ENCODE assay signal across 28 cellular contexts in the genomic region with DNA sequence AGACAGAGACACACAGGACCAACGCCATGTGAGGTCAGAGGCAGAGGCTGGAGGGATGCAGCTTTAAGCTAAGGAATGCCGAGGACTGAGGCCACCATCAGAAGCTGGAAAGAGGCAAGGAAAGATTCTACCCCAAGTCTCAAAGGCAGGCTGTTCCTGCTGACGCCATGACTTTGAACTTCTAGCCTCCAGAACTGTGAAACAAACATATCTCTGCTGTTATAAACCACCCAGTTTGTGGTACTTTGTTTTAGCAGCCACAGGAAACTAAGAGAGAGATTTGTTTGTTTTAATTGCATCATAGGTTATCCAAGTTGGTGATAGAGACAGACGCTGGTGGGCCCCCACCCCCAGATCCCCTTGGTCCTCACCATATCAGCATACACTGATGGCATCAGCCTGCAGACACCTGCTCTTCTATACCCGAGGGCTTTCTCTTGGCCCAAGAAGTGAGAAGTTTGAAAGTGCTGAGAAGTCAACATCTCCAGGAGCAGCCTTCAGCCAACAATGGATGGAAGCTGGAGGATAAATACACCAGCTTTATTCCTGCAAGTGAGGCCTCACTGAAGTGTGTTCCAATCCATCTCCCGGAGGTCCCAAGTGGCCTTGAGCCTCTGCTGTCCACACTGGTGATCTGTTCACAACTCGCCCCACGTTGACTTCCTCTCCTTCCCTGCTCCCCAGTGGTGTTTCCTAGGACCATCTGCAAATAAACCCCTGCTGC.
"Had no signal": no experiment of that assay in that cellular context is flagged by ENCODE, and none has a peak within 500 bp of the region (broad histone marks: within the 10 kb centered on the region; RNA-seq: fewer than 3 reads in every experiment).

No MANE protein-coding gene starts in this region.

- H3K9me3 Mint-ChIP-seq: activated CD4-positive, alpha-beta T cell treated with anti-CD3 and anti-CD28 coated beads, Interleukin-2, amount 10 ng/mL, durations not matched to agents 24 days and 14 days; activated naive CD4-positive, alpha-beta T cell treated with anti-CD3 and anti-CD28 coated beads for 36 hours; T-helper 1 cell treated with Interleukin-12 subunit alpha and Interleukin-12 subunit beta and Interleukin-4 antibody, amounts not matched to agents 30 μg/mL and 1 μg/mL, for 36 hours had no signal

- H3K4me1 Mint-ChIP-seq: activated CD4-positive, alpha-beta T cell treated with anti-CD3 and anti-CD28 coated beads, Interleukin-2, amount 10 ng/mL, durations not matched to agents 24 days and 14 days had no signal

- H3K27ac Mint-ChIP-seq: activated CD4-positive, alpha-beta T cell treated with anti-CD3 and anti-CD28 coated beads, Interleukin-2, amount 10 ng/mL, durations not matched to agents 24 days and 14 days; activated CD8-positive, alpha-beta T cell treated with anti-CD3 and anti-CD28 coated beads, Interleukin-2, amount 10 ng/mL, durations not matched to agents 7 days and 5 days; activated naive CD4-positive, alpha-beta T cell treated with anti-CD3 and anti-CD28 coated beads for 36 hours; activated naive CD4-positive, alpha-beta T cell treated with anti-CD3 and anti-CD28 coated beads, Interleukin-2, amount 50 U/mL, for 72 hours; activated T-cell treated with anti-CD3 and anti-CD28 coated beads, Interleukin-2, amount 50 U/mL, for 24 hours; brain; T-helper 1 cell treated with Interleukin-12 subunit alpha and Interleukin-12 subunit beta and Interleukin-4 antibody, amounts not matched to agents 30 μg/mL and 1 μg/mL, for 36 hours; T-helper 2 cell treated with Interferon-gamma antibody and Interleukin-4, amounts not matched to agents 5 μg/mL and 100 μg/mL, for 36 hours had no signal

- H3K4me1 ChIP-seq: adrenal gland, Peyer's patch had no signal

- H3K27me3 ChIP-seq: adrenal gland, Peyer's patch had no signal

- H3K27ac ChIP-seq: adrenal gland, Peyer's patch had no signal

- ATAC-seq: activated CD8-positive, alpha-beta T cell treated with anti-CD3 and anti-CD28 coated beads, Interleukin-2, amount 10 ng/mL, durations not matched to agents 7 days and 5 days; activated naive CD4-positive, alpha-beta T cell treated with anti-CD3 and anti-CD28 coated beads, Interleukin-2, amount 50 U/mL, for 72 hours; PC-3 had no signal

- DNase-seq: activated CD4-positive, alpha-beta T cell treated with anti-CD3 and anti-CD28 coated beads, Interleukin-2, amount 10 ng/mL, durations not matched to agents 24 days and 14 days; activated CD4-positive, alpha-beta T cell treated with anti-CD3 and anti-CD28 coated beads, Interleukin-2, amount 50 U/mL, for 48 hours; activated CD8-positive, alpha-beta T cell treated with anti-CD3 and anti-CD28 coated beads, Interleukin-2, amount 10 ng/mL, durations not matched to agents 7 days and 5 days; activated gamma-delta T cell treated with Interleukin-2 at 50 U/mL for 16 hours; activated naive CD4-positive, alpha-beta T cell treated with anti-CD3 and anti-CD28 coated beads for 36 hours; activated T-cell treated with anti-CD3 and anti-CD28 coated beads, Interleukin-2, amount 50 U/mL, for 24 hours; adrenal gland; central memory CD4-positive, alpha-beta T cell; Kasumi-1; KG1; MM.1S; MV-4-11; NCI-H1092; NCI-H1436 treated with DMSO at 0.1 percent for 48 hours; NCI-H1694 treated with DMSO at 0.1 percent for 48 hours; NCI-H2029; NCI-H2171; NCI-H510A; NCI-H526; NCI-H748 treated with DMSO at 0.1 percent for 48 hours; NK-92 treated with Interleukin-12 subunit alpha and Interleukin-12 subunit beta, amount 100 ng/mL, for 24 hours; PC-3; Peyer's patch; RPMI8226 had no signal

- H3K4me3 Mint-ChIP-seq: activated CD4-positive, alpha-beta T cell treated with anti-CD3 and anti-CD28 coated beads, Interleukin-2, amount 10 ng/mL, durations not matched to agents 24 days and 14 days; activated CD8-positive, alpha-beta T cell treated with anti-CD3 and anti-CD28 coated beads, Interleukin-2, amount 10 ng/mL, durations not matched to agents 7 days and 5 days; activated naive CD4-positive, alpha-beta T cell treated with anti-CD3 and anti-CD28 coated beads for 36 hours; activated T-cell treated with anti-CD3 and anti-CD28 coated beads, Interleukin-2, amount 50 U/mL, for 24 hours; brain; T-helper 1 cell treated with Interleukin-12 subunit alpha and Interleukin-12 subunit beta and Interleukin-4 antibody, amounts not matched to agents 30 μg/mL and 1 μg/mL, for 36 hours; T-helper 2 cell treated with Interferon-gamma antibody and Interleukin-4, amounts not matched to agents 5 μg/mL and 100 μg/mL, for 36 hours had no signal

- H3K27me3 Mint-ChIP-seq: activated CD4-positive, alpha-beta T cell treated with anti-CD3 and anti-CD28 coated beads, Interleukin-2, amount 10 ng/mL, durations not matched to agents 24 days and 14 days; activated T-cell treated with anti-CD3 and anti-CD28 coated beads, Interleukin-2, amount 50 U/mL, for 24 hours had no signal

- H3K9me3 ChIP-seq: adrenal gland, Peyer's patch had no signal

- H3K4me3 ChIP-seq: adrenal gland, Peyer's patch had no signal

- H3K36me3 ChIP-seq: adrenal gland, Peyer's patch had no signal
